ENCODE assay signal across 29 cellular contexts in genomic region chr7:154759989-154760388, GRCh38.
"Had no signal": no experiment of that assay in that cellular context is flagged by ENCODE, and none has a peak within 500 bp of the region (broad histone marks: within the 10 kb centered on the region; RNA-seq: fewer than 3 reads in every experiment).

No MANE protein-coding gene starts in this region.

- H3K4me1 Mint-ChIP-seq: activated CD4-positive, alpha-beta T cell treated with anti-CD3 and anti-CD28 coated beads for 36 hours; activated CD4-positive, alpha-beta T cell treated with anti-CD3 and anti-CD28 coated beads, Interleukin-2, amount 10 ng/mL, durations not matched to agents 24 days and 14 days; activated CD8-positive, alpha-beta memory T cell treated with anti-CD3 and anti-CD28 coated beads, Interleukin-2, amount 10 ng/mL, durations not matched to agents 7 days and 5 days; activated naive CD4-positive, alpha-beta T cell treated with anti-CD3 and anti-CD28 coated beads, Interleukin-2, amount 10 ng/mL, durations not matched to agents 7 days and 5 days; activated naive CD8-positive, alpha-beta T cell treated with anti-CD3 and anti-CD28 coated beads, Interleukin-2, amount 10 ng/mL, durations not matched to agents 7 days and 5 days; brain had no signal

- FAIRE-seq: frontal cortex had no signal

- H3K36me3 ChIP-seq: ascending aorta, breast epithelium, cardiac muscle cell, colonic mucosa had no signal

- H3K36me3 Mint-ChIP-seq: activated CD4-positive, alpha-beta memory T cell treated with anti-CD3 and anti-CD28 coated beads for 36 hours; activated CD8-positive, alpha-beta memory T cell treated with anti-CD3 and anti-CD28 coated beads, Interleukin-2, amount 10 ng/mL, durations not matched to agents 7 days and 5 days; activated naive CD4-positive, alpha-beta T cell treated with anti-CD3 and anti-CD28 coated beads, Interleukin-2, amount 10 ng/mL, durations not matched to agents 7 days and 5 days; activated naive CD4-positive, alpha-beta T cell treated with anti-CD3 and anti-CD28 coated beads, Interleukin-2, amount 50 U/mL, for 72 hours; activated naive CD8-positive, alpha-beta T cell treated with anti-CD3 and anti-CD28 coated beads, Interleukin-2, amount 10 ng/mL, durations not matched to agents 7 days and 5 days had no signal

- H3K27me3 ChIP-seq: ascending aorta, breast epithelium, cardiac muscle cell, colonic mucosa had no signal

- H3K4me1 ChIP-seq: ascending aorta, breast epithelium, colonic mucosa had no signal

- H3K27me3 Mint-ChIP-seq: activated CD4-positive, alpha-beta memory T cell treated with anti-CD3 and anti-CD28 coated beads for 36 hours; activated CD4-positive, alpha-beta T cell treated with anti-CD3 and anti-CD28 coated beads for 36 hours; activated CD4-positive, alpha-beta T cell treated with anti-CD3 and anti-CD28 coated beads, Interleukin-2, amount 10 ng/mL, durations not matched to agents 24 days and 14 days; activated CD8-positive, alpha-beta memory T cell treated with anti-CD3 and anti-CD28 coated beads, Interleukin-2, amount 10 ng/mL, durations not matched to agents 7 days and 5 days; activated naive CD4-positive, alpha-beta T cell treated with anti-CD3 and anti-CD28 coated beads, Interleukin-2, amount 10 ng/mL, durations not matched to agents 7 days and 5 days; activated naive CD8-positive, alpha-beta T cell treated with anti-CD3 and anti-CD28 coated beads, Interleukin-2, amount 10 ng/mL, durations not matched to agents 7 days and 5 days had no signal

- H3K4me3 ChIP-seq: ascending aorta, breast epithelium, cardiac muscle cell, colonic mucosa had no signal

- DNase-seq: activated CD4-positive, alpha-beta memory T cell treated with anti-CD3 and anti-CD28 coated beads for 36 hours; activated CD4-positive, alpha-beta T cell treated with anti-CD3 and anti-CD28 coated beads for 36 hours; activated CD4-positive, alpha-beta T cell treated with anti-CD3 and anti-CD28 coated beads, Interleukin-2, amount 10 ng/mL, durations not matched to agents 24 days and 14 days; activated CD4-positive, CD25-positive, alpha-beta regulatory T cell; activated CD4-positive, CD25-positive, alpha-beta regulatory T cell treated with anti-CD3 and anti-CD28 coated beads, Interleukin-2, amount 50 U/mL, for 72 hours; activated CD8-positive, alpha-beta memory T cell treated with anti-CD3 and anti-CD28 coated beads, Interleukin-2, amount 10 ng/mL, durations not matched to agents 7 days and 5 days; activated CD8-positive, alpha-beta memory T cell treated with anti-CD3 and anti-CD28 coated beads, Interleukin-2, amount 50 U/mL, for 4 hours; activated CD8-positive, alpha-beta T cell treated with anti-CD3 and anti-CD28 coated beads, Interleukin-2, amount 10 ng/mL, durations not matched to agents 7 days and 5 days; activated effector memory CD4-positive, alpha-beta T cell treated with anti-CD3 and anti-CD28 coated beads, Interleukin-2, amount 50 U/mL, for 16 hours; activated naive CD4-positive, alpha-beta T cell; activated naive CD4-positive, alpha-beta T cell treated with anti-CD3 and anti-CD28 coated beads, Interleukin-2, amount 10 ng/mL, durations not matched to agents 7 days and 5 days; activated naive CD8-positive, alpha-beta T cell treated with anti-CD3 and anti-CD28 coated beads, Interleukin-2, amount 10 ng/mL, durations not matched to agents 7 days and 5 days; activated T-cell treated with anti-CD3 and anti-CD28 coated beads, Interleukin-2, amount 50 U/mL, for 1 hour; activated T-cell treated with anti-CD3 and anti-CD28 coated beads, Interleukin-2, amount 50 U/mL, for 48 hours; central memory CD4-positive, alpha-beta T cell; cerebellar nuclear complex; colonic mucosa; effector CD8-positive, alpha-beta T cell; foreskin fibroblast; T-helper 2 cell had no signal

- H3K4me3 Mint-ChIP-seq: activated CD4-positive, alpha-beta memory T cell treated with anti-CD3 and anti-CD28 coated beads for 36 hours; activated CD4-positive, alpha-beta T cell treated with anti-CD3 and anti-CD28 coated beads for 36 hours; activated CD4-positive, alpha-beta T cell treated with anti-CD3 and anti-CD28 coated beads, Interleukin-2, amount 10 ng/mL, durations not matched to agents 24 days and 14 days; activated CD8-positive, alpha-beta memory T cell treated with anti-CD3 and anti-CD28 coated beads, Interleukin-2, amount 10 ng/mL, durations not matched to agents 7 days and 5 days; activated CD8-positive, alpha-beta T cell treated with anti-CD3 and anti-CD28 coated beads, Interleukin-2, amount 10 ng/mL, durations not matched to agents 7 days and 5 days; activated naive CD4-positive, alpha-beta T cell treated with anti-CD3 and anti-CD28 coated beads, Interleukin-2, amount 10 ng/mL, durations not matched to agents 7 days and 5 days; activated naive CD8-positive, alpha-beta T cell treated with anti-CD3 and anti-CD28 coated beads, Interleukin-2, amount 10 ng/mL, durations not matched to agents 7 days and 5 days; activated T-helper 1 cell treated with anti-CD3 and anti-CD28 coated beads, Interleukin-12 subunit alpha, Interleukin-12 subunit beta, Interleukin-2, Interleukin-4 antibody, amounts not matched to agents 30 ng/mL and 10 ng/mL and 1 ng/mL, durations not matched to agents 14 hours and 24 hours and 36 hours; brain had no signal

- H3K9me3 Mint-ChIP-seq: activated CD4-positive, alpha-beta memory T cell treated with anti-CD3 and anti-CD28 coated beads for 36 hours; activated CD4-positive, alpha-beta T cell treated with anti-CD3 and anti-CD28 coated beads, Interleukin-2, amount 10 ng/mL, durations not matched to agents 24 days and 14 days; activated naive CD4-positive, alpha-beta T cell treated with anti-CD3 and anti-CD28 coated beads, Interleukin-2, amount 50 U/mL, for 72 hours; activated naive CD8-positive, alpha-beta T cell treated with anti-CD3 and anti-CD28 coated beads, Interleukin-2, amount 10 ng/mL, durations not matched to agents 7 days and 5 days; activated T-helper 1 cell treated with anti-CD3 and anti-CD28 coated beads, Interleukin-12 subunit alpha, Interleukin-12 subunit beta, Interleukin-2, Interleukin-4 antibody, amounts not matched to agents 30 ng/mL and 10 ng/mL and 1 ng/mL, durations not matched to agents 14 hours and 24 hours and 36 hours; activated T-helper 2 cell treated with anti-CD3 and anti-CD28 coated beads, Interferon-gamma antibody, Interleukin-2, Interleukin-4, amounts not matched to agents 10 μg/mL and 5 μg/mL and 100 μg/mL, durations not matched to agents 14 hours and 24 hours and 36 hours; brain had no signal

- H3K27ac ChIP-seq: ascending aorta, breast epithelium, colonic mucosa had no signal

- H3K27ac Mint-ChIP-seq: activated CD4-positive, alpha-beta memory T cell treated with anti-CD3 and anti-CD28 coated beads for 36 hours; activated CD4-positive, alpha-beta T cell treated with anti-CD3 and anti-CD28 coated beads for 36 hours; activated CD4-positive, alpha-beta T cell treated with anti-CD3 and anti-CD28 coated beads, Interleukin-2, amount 10 ng/mL, durations not matched to agents 24 days and 14 days; activated CD8-positive, alpha-beta memory T cell treated with anti-CD3 and anti-CD28 coated beads, Interleukin-2, amount 10 ng/mL, durations not matched to agents 7 days and 5 days; activated CD8-positive, alpha-beta T cell treated with anti-CD3 and anti-CD28 coated beads, Interleukin-2, amount 10 ng/mL, durations not matched to agents 7 days and 5 days; activated naive CD4-positive, alpha-beta T cell treated with anti-CD3 and anti-CD28 coated beads, Interleukin-2, amount 10 ng/mL, durations not matched to agents 7 days and 5 days; activated naive CD4-positive, alpha-beta T cell treated with anti-CD3 and anti-CD28 coated beads, Interleukin-2, amount 50 U/mL, for 72 hours; activated naive CD8-positive, alpha-beta T cell treated with anti-CD3 and anti-CD28 coated beads, Interleukin-2, amount 10 ng/mL, durations not matched to agents 7 days and 5 days; activated T-helper 1 cell treated with anti-CD3 and anti-CD28 coated beads, Interleukin-12 subunit alpha, Interleukin-12 subunit beta, Interleukin-2, Interleukin-4 antibody, amounts not matched to agents 30 ng/mL and 10 ng/mL and 1 ng/mL, durations not matched to agents 14 hours and 24 hours and 36 hours; activated T-helper 2 cell treated with anti-CD3 and anti-CD28 coated beads, Interferon-gamma antibody, Interleukin-2, Interleukin-4, amounts not matched to agents 10 μg/mL and 5 μg/mL and 100 μg/mL, durations not matched to agents 14 hours and 24 hours and 36 hours; brain had no signal

- H3K9me3 ChIP-seq: ascending aorta, colonic mucosa had no signal

- ATAC-seq: activated CD4-positive, alpha-beta T cell treated with anti-CD3 and anti-CD28 coated beads for 36 hours; activated CD8-positive, alpha-beta memory T cell treated with anti-CD3 and anti-CD28 coated beads, Interleukin-2, amount 10 ng/mL, durations not matched to agents 7 days and 5 days; activated CD8-positive, alpha-beta T cell treated with anti-CD3 and anti-CD28 coated beads, Interleukin-2, amount 10 ng/mL, durations not matched to agents 7 days and 5 days; activated naive CD4-positive, alpha-beta T cell treated with anti-CD3 and anti-CD28 coated beads, Interleukin-2, amount 50 U/mL, for 72 hours; esophagus mucosa had no signal
